25 cellular contexts compared by ENCODE assay signal in genomic region chr14:91163316-91163715, GRCh38. TPM values are rescaled to one million over a fixed set of nuclear protein-coding genes. Genes with fewer than 3 reads are reported as not detected.
A peak's percentile ranks its signal among the peaks of the same experiment; 100 is the strongest.
DNase-seq lines count a peak whose midpoint lies in the region; ATAC-seq lines count a peak whose summit lies in the region.
"Had no signal": no experiment of that assay in that cellular context is flagged by ENCODE, and none has a peak within 500 bp of the region (broad histone marks: within the 10 kb centered on the region; RNA-seq: fewer than 3 reads in every experiment).

No MANE protein-coding gene starts in this region.

- H3K4me3 Mint-ChIP-seq in stimulated activated effector memory CD8-positive, alpha-beta T cell treated with anti-CD3 and anti-CD28 coated beads, Interleukin-12 subunit alpha, Interleukin-12 subunit beta, amount 100 ng/mL, for 72 hours: no peak overlapping the region
- H3K4me3 Mint-ChIP-seq: activated CD4-positive, alpha-beta T cell treated with anti-CD3 and anti-CD28 coated beads, Interleukin-2, amount 10 ng/mL, durations not matched to agents 24 days and 14 days; activated naive CD8-positive, alpha-beta T cell; dendritic cell treated with granulocyte-macrophage colony-stimulating factor and Interleukin-4, amounts not matched to agents 40 ng/mL and 50 ng/mL, for 4 days; neural crest cell; stimulated activated memory B cell treated with anti-CD40 and anti-IgM and Interleukin-4, amounts not matched to agents 10 μg/mL and 1 μg/mL and 100 μg/mL, for 72 hours had no signal

- DNase-seq in NCI-H446 (lab: John Stamatoyannopoulos, UW): peak; percentile 95 to 99
- no peak for DNase-seq in left lobe of liver (ENCODE audit: low spot score)
- no peak for DNase-seq in stimulated activated effector memory CD8-positive, alpha-beta T cell treated with anti-CD3 and anti-CD28 coated beads, Interleukin-12 subunit alpha, Interleukin-12 subunit beta, amount 100 ng/mL, for 72 hours (ENCODE audit: low spot score in 2 of 2)
- DNase-seq in NCI-H146 treated with DMSO at 0.1 percent for 48 hours (lab: John Stamatoyannopoulos, UW; ENCODE audit: unreplicated experiment): no peak
- no peak for DNase-seq in DMS53 (lab: John Stamatoyannopoulos, UW)
- DNase-seq: activated CD4-positive, alpha-beta T cell treated with anti-CD3 and anti-CD28 coated beads, Interleukin-2, amount 10 ng/mL, durations not matched to agents 24 days and 14 days; activated effector memory CD4-positive, alpha-beta T cell treated with Interleukin-2 at 50 U/mL for 16 hours; activated T-cell treated with anti-CD3 and anti-CD28 coated beads, Interleukin-2, amount 50 U/mL, for 1 hour; aorta; DND-41; foreskin melanocyte; GF-D8; left colon; mesenchymal stem cell; MM.1S; NCI-H82; T1000; upper lobe of left lung had no signal

- peak overlapping the region; percentile 76 for H3K27ac Mint-ChIP-seq in stimulated activated effector memory CD8-positive, alpha-beta T cell treated with anti-CD3 and anti-CD28 coated beads, Interleukin-12 subunit alpha, Interleukin-12 subunit beta, amount 100 ng/mL, for 72 hours
- H3K27ac Mint-ChIP-seq: activated CD4-positive, alpha-beta T cell treated with anti-CD3 and anti-CD28 coated beads, Interleukin-2, amount 10 ng/mL, durations not matched to agents 24 days and 14 days; activated naive CD8-positive, alpha-beta T cell; dendritic cell treated with granulocyte-macrophage colony-stimulating factor and Interleukin-4, amounts not matched to agents 40 ng/mL and 50 ng/mL, for 4 days; stimulated activated memory B cell treated with anti-CD40 and anti-IgM and Interleukin-4, amounts not matched to agents 10 μg/mL and 1 μg/mL and 100 μg/mL, for 72 hours had no signal

- peak; percentile 30 for ATAC-seq in left lobe of liver
- no peak for ATAC-seq in stimulated activated effector memory CD8-positive, alpha-beta T cell treated with anti-CD3 and anti-CD28 coated beads, Interleukin-12 subunit alpha, Interleukin-12 subunit beta, amount 100 ng/mL, for 72 hours
- no peak for ATAC-seq in HG03571 (IDR thresholded peaks at IDR 0.05; ENCODE audit: unreplicated experiment)
- ATAC-seq: stimulated activated memory B cell treated with anti-CD40 and anti-IgM and Interleukin-4, amounts not matched to agents 10 μg/mL and 1 μg/mL and 100 μg/mL, for 72 hours had no signal

- H3K4me1 Mint-ChIP-seq in stimulated activated effector memory CD8-positive, alpha-beta T cell treated with anti-CD3 and anti-CD28 coated beads, Interleukin-12 subunit alpha, Interleukin-12 subunit beta, amount 100 ng/mL, for 72 hours: peaks cover 5% of the 10 kb centered on the region
- H3K4me1 Mint-ChIP-seq: activated CD4-positive, alpha-beta T cell treated with anti-CD3 and anti-CD28 coated beads, Interleukin-2, amount 10 ng/mL, durations not matched to agents 24 days and 14 days; neural crest cell; stimulated activated memory B cell treated with anti-CD40 and anti-IgM and Interleukin-4, amounts not matched to agents 10 μg/mL and 1 μg/mL and 100 μg/mL, for 72 hours had no signal

- H3K27ac ChIP-seq in cingulate gyrus (ENCODE audit: low read depth, low read length): peak overlapping the region; percentile 19
- H3K27ac ChIP-seq: SJSA1 had no signal

- no peaks in the 10 kb centered on the region for H3K9me3 Mint-ChIP-seq in stimulated activated effector memory CD8-positive, alpha-beta T cell treated with anti-CD3 and anti-CD28 coated beads, Interleukin-12 subunit alpha, Interleukin-12 subunit beta, amount 100 ng/mL, for 72 hours
- H3K9me3 Mint-ChIP-seq: activated CD4-positive, alpha-beta T cell treated with anti-CD3 and anti-CD28 coated beads, Interleukin-2, amount 10 ng/mL, durations not matched to agents 24 days and 14 days; dendritic cell treated with granulocyte-macrophage colony-stimulating factor and Interleukin-4, amounts not matched to agents 40 ng/mL and 50 ng/mL, for 4 days; neural crest cell; stimulated activated memory B cell treated with anti-CD40 and anti-IgM and Interleukin-4, amounts not matched to agents 10 μg/mL and 1 μg/mL and 100 μg/mL, for 72 hours had no signal

- peaks cover 88% of the 10 kb centered on the region for H3K36me3 Mint-ChIP-seq in stimulated activated effector memory CD8-positive, alpha-beta T cell treated with anti-CD3 and anti-CD28 coated beads, Interleukin-12 subunit alpha, Interleukin-12 subunit beta, amount 100 ng/mL, for 72 hours

RNA-seq across cellular contexts. Expression of gene DGLUCY, which starts 49.4 kb away (rescaled TPM):
- total RNA-seq in left lobe of liver: 53.1 TPM

Comparison
In these comparisons a context has a peak if more than half of its experiments do, and no peak if none do; other contexts are left out.
1. DNase-seq: peak in NCI-H446 (2 of 2); none in left lobe of liver (single experiment), stimulated activated effector memory CD8-positive, alpha-beta T cell treated with anti-CD3 and anti-CD28 coated beads, Interleukin-12 subunit alpha, Interleukin-12 subunit beta, amount 100 ng/mL, for 72 hours (0 of 2), NCI-H146 treated with DMSO at 0.1 percent for 48 hours (single experiment) and DMS53 (single experiment).